Comparison of ENCODE assay signal across 13 cellular contexts in the genomic region with DNA sequence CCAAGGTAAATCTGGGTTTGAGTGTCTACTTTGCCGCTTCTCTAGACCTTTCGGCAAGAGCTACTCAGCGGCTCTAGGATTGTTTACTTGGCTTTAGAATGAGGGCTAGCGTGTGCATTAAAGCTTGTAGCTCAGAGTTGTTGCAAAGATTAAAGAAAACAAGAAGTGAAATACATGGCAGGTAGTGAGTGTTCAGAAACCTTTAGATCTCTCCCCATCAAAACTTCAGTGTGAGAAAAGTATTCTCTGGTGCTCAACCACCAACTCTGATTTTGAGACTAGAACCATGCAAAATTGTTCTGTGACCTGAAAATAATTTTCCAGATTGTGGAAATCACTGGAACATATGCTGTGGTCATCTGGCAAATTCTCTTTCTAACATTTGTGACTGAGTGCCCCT.
DNase-seq lines count a peak whose midpoint lies in the region; ATAC-seq, FAIRE-seq and TF ChIP-seq lines count a peak whose summit lies in the region.
"Had no signal": no experiment of that assay in that cellular context is flagged by ENCODE, and none has a peak within 500 bp of the region (broad histone marks: within the 10 kb centered on the region; RNA-seq: fewer than 3 reads in every experiment).

No MANE protein-coding gene starts in this region.

- no peaks in the 10 kb centered on the region for H3K36me3 ChIP-seq in GM12878 (ENCODE audit: control insufficient read depth in 2 of 2, insufficient read depth in 2 of 2, low read length in 1 of 2)
- H3K36me3 ChIP-seq: breast epithelium, suprapubic skin had no signal

- DNase-seq in GM12878 (ENCODE audit: low read depth, low spot score), result peak; percentile 79
- DNase-seq in superior temporal gyrus (ENCODE audit: extremely low spot score), result no peak
- no peak for DNase-seq in NCI-H2107 (lab: John Stamatoyannopoulos, UW)
- no peak for DNase-seq in activated T-helper 2 cell treated with anti-CD3 and anti-CD28 coated beads, Interferon-gamma antibody, Interleukin-2, Interleukin-4, amounts not matched to agents 10 μg/mL and 5 μg/mL and 100 μg/mL, durations not matched to agents 14 hours and 24 hours and 36 hours (ENCODE audit: low spot score)
- DNase-seq: NCI-H1436 treated with DMSO at 0.1 percent for 48 hours, T-helper 9 cell had no signal

- peak overlapping the region; percentile 62; the same call in 1 of the 2 replicates for H3K4me2 ChIP-seq in GM12878 (ENCODE audit: control insufficient read depth, insufficient read depth)

- H3K36me3 Mint-ChIP-seq in activated T-helper 2 cell treated with anti-CD3 and anti-CD28 coated beads, Interferon-gamma antibody, Interleukin-2, Interleukin-4, amounts not matched to agents 10 μg/mL and 5 μg/mL and 100 μg/mL, durations not matched to agents 14 hours and 24 hours and 36 hours (ENCODE audit: low read depth), result no peaks in the 10 kb centered on the region

- peaks cover 33% of the 10 kb centered on the region for H3K4me1 ChIP-seq in GM12878 (ENCODE audit: control insufficient read depth, insufficient read depth, low read length)
- H3K4me1 ChIP-seq: breast epithelium, suprapubic skin had no signal

- peak overlapping the region; percentile 41 for H2AFZ ChIP-seq in GM12878 (ENCODE audit: control insufficient read depth, low read depth, low read length)

- H3K27ac ChIP-seq in GM12878 (ENCODE audit: control insufficient read depth, insufficient read depth), result peak overlapping the region; percentile 86
- H3K27ac ChIP-seq: breast epithelium, suprapubic skin had no signal

- no peak for TF ChIP-seq CTCF in GM12878 (IDR thresholded peaks at IDR 0.05 in 2 of 3, conservative IDR thresholded peaks at IDR 0.05 in 1 of 3; ENCODE audit: control insufficient read depth in 2 of 3, extremely low read depth in 1 of 3, insufficient read depth in 1 of 3, low read depth in 3 of 3, low read length in 3 of 3)

- no peak for TF ChIP-seq POLR2A in GM12878 (IDR thresholded peaks at IDR 0.05; ENCODE audit: low read depth, low read length)

- in situ Hi-C loops in GM12878 (cut with MboI), result no loop called here

- intact Hi-C loops in GM12878 (cut with micrococcal nuclease; ENCODE audit: unreplicated experiment), result loop anchor here (1.0 to 10.0 kb wide), 5 partner anchors 44 to 701 kb away; no protein-coding TSS in a partner anchor
- intact Hi-C loops in activated T-helper 2 cell treated with anti-CD3 and anti-CD28 coated beads, Interferon-gamma antibody, Interleukin-2, Interleukin-4, amounts not matched to agents 10 μg/mL and 5 μg/mL and 100 μg/mL, durations not matched to agents 14 hours and 24 hours and 36 hours (cut with micrococcal nuclease), result no loop called here

- H3K9me3 Mint-ChIP-seq in activated T-helper 2 cell treated with anti-CD3 and anti-CD28 coated beads, Interferon-gamma antibody, Interleukin-2, Interleukin-4, amounts not matched to agents 10 μg/mL and 5 μg/mL and 100 μg/mL, durations not matched to agents 14 hours and 24 hours and 36 hours, result no peaks in the 10 kb centered on the region

- no peak overlapping the region for H3K4me3 ChIP-seq in GM12878
- H3K4me3 ChIP-seq: breast epithelium, suprapubic skin had no signal

- no TSS peak for BruUV-seq in GM12878 (replicated peaks; lab: Mats Ljungman, UMichigan)

- POLR2A ChIA-PET in GM12878 (lab: Charles Lee), result interaction anchor here (1.0 to 1.4 kb wide), 4 partner anchors 9 to 44 kb away, joined by 3 to 9 read pairs (median 6); no protein-coding TSS in a partner anchor

- CTCF ChIA-PET in GM12878 (lab: Yijun Ruan, JAX), result interaction anchor here (0.9 to 2.5 kb wide), 4 partner anchors 10 to 418 kb away, joined by 4 to 16 read pairs (median 5); no protein-coding TSS in a partner anchor

- RAD21 ChIA-PET in GM12878 (lab: Charles Lee; ENCODE audit: unreplicated experiment), result interaction anchor here (0.9 to 4.2 kb wide), 7 partner anchors 10 to 137 kb away, joined by 3 to 45 read pairs (median 5); no protein-coding TSS in a partner anchor

- H3K79me2 ChIP-seq in GM12878 (ENCODE audit: control insufficient read depth, insufficient read depth, low read length), result no peaks in the 10 kb centered on the region

- no peaks in the 10 kb centered on the region for H4K20me1 ChIP-seq in GM12878 (ENCODE audit: control insufficient read depth, insufficient read depth)

- H3K9me3 ChIP-seq in GM12878 (replicated peaks; ENCODE audit: control insufficient read depth, insufficient read depth, low read length), result peaks cover 12% of the 10 kb centered on the region
- H3K9me3 ChIP-seq: breast epithelium, suprapubic skin had no signal

- WGBS in GM12878 (ENCODE audit: insufficient coverage, insufficient replicate concordance, low lambda C conversion rate, missing lambda C conversion rate), result 16% methylated on average over 4 of the region's 4 CpGs

- H3K4me3 Mint-ChIP-seq in activated T-helper 2 cell treated with anti-CD3 and anti-CD28 coated beads, Interferon-gamma antibody, Interleukin-2, Interleukin-4, amounts not matched to agents 10 μg/mL and 5 μg/mL and 100 μg/mL, durations not matched to agents 14 hours and 24 hours and 36 hours (ENCODE audit: low read depth), result no peak overlapping the region

- H3K27ac Mint-ChIP-seq in activated T-helper 2 cell treated with anti-CD3 and anti-CD28 coated beads, Interferon-gamma antibody, Interleukin-2, Interleukin-4, amounts not matched to agents 10 μg/mL and 5 μg/mL and 100 μg/mL, durations not matched to agents 14 hours and 24 hours and 36 hours, result no peak overlapping the region

- H3K27me3 ChIP-seq in GM12878 (replicated peaks in 1 of 2; ENCODE audit: control insufficient read depth in 2 of 2, insufficient read depth in 2 of 2, low read length in 1 of 2), result no peaks in the 10 kb centered on the region
- H3K27me3 ChIP-seq: breast epithelium, suprapubic skin had no signal

- peak; percentile 31 to 59; a peak in 3 of 4 replicates for TF ChIP-seq EP300 in GM12878 (IDR thresholded peaks at IDR 0.05; ENCODE audit: borderline replicate concordance in 1 of 2, control insufficient read depth in 1 of 2, low read depth in 2 of 2, low read length in 2 of 2)

- no peaks in the 10 kb centered on the region for H3K4me1 Mint-ChIP-seq in activated T-helper 2 cell treated with anti-CD3 and anti-CD28 coated beads, Interferon-gamma antibody, Interleukin-2, Interleukin-4, amounts not matched to agents 10 μg/mL and 5 μg/mL and 100 μg/mL, durations not matched to agents 14 hours and 24 hours and 36 hours (ENCODE audit: low read depth)

- 0 out of 2 replicates have a peak, but pooled peaks have one; percentile 14 for TF ChIP-seq RAD21 in GM12878 (IDR thresholded peaks at IDR 0.05; ENCODE audit: insufficient read depth, low read depth, low read length)

- SMC1A ChIA-PET in GM12878 (lab: Charles Lee; ENCODE audit: uncharacterized antibody, unreplicated experiment), result interaction anchor here (0.7 to 2.5 kb wide), 10 partner anchors 10 to 150 kb away, joined by 3 to 53 read pairs (median 3); no protein-coding TSS in a partner anchor

- no peaks in the 10 kb centered on the region for H3K27me3 Mint-ChIP-seq in activated T-helper 2 cell treated with anti-CD3 and anti-CD28 coated beads, Interferon-gamma antibody, Interleukin-2, Interleukin-4, amounts not matched to agents 10 μg/mL and 5 μg/mL and 100 μg/mL, durations not matched to agents 14 hours and 24 hours and 36 hours (ENCODE audit: low read depth)

- H3K9ac ChIP-seq in GM12878 (ENCODE audit: control insufficient read depth, insufficient read depth, low read length), result peak overlapping the region; percentile 54

- ATAC-seq in GM18861 (IDR thresholded peaks at IDR 0.05; ENCODE audit: unreplicated experiment), result peak; percentile 58
- ATAC-seq in GM21528 (IDR thresholded peaks at IDR 0.05; ENCODE audit: low FRiP score, unreplicated experiment), result peak; percentile 51
- ATAC-seq in HG03103 (IDR thresholded peaks at IDR 0.05; ENCODE audit: low read depth, unreplicated experiment), result peak; percentile 57
- peak; percentile 86 for ATAC-seq in GM12878
- ATAC-seq in GM18517 (IDR thresholded peaks at IDR 0.05; ENCODE audit: unreplicated experiment), result no peak
- ATAC-seq: left cardiac atrium had no signal

- FAIRE-seq in GM12878 (lab: Jason Lieb, UNC), result peak; percentile 71

TF ChIP-seq in GM12878, 131 proteins besides CTCF, POLR2A, EP300 and RAD21 (continues in another document):
- TF ChIP-seq, protein P1, sequence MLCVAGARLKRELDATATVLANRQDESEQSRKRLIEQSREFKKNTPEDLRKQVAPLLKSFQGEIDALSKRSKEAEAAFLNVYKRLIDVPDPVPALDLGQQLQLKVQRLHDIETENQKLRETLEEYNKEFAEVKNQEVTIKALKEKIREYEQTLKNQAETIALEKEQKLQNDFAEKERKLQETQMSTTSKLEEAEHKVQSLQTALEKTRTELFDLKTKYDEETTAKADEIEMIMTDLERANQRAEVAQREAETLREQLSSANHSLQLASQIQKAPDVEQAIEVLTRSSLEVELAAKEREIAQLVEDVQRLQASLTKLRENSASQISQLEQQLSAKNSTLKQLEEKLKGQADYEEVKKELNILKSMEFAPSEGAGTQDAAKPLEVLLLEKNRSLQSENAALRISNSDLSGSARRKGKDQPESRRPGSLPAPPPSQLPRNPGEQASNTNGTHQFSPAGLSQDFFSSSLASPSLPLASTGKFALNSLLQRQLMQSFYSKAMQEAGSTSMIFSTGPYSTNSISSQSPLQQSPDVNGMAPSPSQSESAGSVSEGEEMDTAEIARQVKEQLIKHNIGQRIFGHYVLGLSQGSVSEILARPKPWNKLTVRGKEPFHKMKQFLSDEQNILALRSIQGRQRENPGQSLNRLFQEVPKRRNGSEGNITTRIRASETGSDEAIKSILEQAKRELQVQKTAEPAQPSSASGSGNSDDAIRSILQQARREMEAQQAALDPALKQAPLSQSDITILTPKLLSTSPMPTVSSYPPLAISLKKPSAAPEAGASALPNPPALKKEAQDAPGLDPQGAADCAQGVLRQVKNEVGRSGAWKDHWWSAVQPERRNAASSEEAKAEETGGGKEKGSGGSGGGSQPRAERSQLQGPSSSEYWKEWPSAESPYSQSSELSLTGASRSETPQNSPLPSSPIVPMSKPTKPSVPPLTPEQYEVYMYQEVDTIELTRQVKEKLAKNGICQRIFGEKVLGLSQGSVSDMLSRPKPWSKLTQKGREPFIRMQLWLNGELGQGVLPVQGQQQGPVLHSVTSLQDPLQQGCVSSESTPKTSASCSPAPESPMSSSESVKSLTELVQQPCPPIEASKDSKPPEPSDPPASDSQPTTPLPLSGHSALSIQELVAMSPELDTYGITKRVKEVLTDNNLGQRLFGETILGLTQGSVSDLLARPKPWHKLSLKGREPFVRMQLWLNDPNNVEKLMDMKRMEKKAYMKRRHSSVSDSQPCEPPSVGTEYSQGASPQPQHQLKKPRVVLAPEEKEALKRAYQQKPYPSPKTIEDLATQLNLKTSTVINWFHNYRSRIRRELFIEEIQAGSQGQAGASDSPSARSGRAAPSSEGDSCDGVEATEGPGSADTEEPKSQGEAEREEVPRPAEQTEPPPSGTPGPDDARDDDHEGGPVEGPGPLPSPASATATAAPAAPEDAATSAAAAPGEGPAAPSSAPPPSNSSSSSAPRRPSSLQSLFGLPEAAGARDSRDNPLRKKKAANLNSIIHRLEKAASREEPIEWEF (IDR thresholded peaks at IDR 0.05; ENCODE audit: insufficient replicate concordance, low read depth, low read length), result peak; percentile 77
- TF ChIP-seq SUPT20H (IDR thresholded peaks at IDR 0.05; ENCODE audit: borderline replicate concordance, control insufficient read depth, low read depth, low read length) (no peak), JUNB (IDR thresholded peaks at IDR 0.05) (peak; percentile 33)
